1 cellular context compared by ENCODE assay signal in genomic region chr5:80227979-80228596, GRCh38.
TF ChIP-seq lines count a peak whose summit lies in the region.

No MANE protein-coding gene starts in this region.

TF ChIP-seq in WTC11, 78 proteins besides CTCF, POLR2A, EP300 and RAD21 (continued from another document):
- TF ChIP-seq, protein P1, sequence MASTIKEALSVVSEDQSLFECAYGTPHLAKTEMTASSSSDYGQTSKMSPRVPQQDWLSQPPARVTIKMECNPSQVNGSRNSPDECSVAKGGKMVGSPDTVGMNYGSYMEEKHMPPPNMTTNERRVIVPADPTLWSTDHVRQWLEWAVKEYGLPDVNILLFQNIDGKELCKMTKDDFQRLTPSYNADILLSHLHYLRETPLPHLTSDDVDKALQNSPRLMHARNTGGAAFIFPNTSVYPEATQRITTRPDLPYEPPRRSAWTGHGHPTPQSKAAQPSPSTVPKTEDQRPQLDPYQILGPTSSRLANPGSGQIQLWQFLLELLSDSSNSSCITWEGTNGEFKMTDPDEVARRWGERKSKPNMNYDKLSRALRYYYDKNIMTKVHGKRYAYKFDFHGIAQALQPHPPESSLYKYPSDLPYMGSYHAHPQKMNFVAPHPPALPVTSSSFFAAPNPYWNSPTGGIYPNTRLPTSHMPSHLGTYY (CRISPR knock-in tag; IDR thresholded peaks at IDR 0.05), result no peak
- TF ChIP-seq ZNF416 (CRISPR knock-in tag; IDR thresholded peaks at IDR 0.05) (no peak), HMGA2 (CRISPR knock-in tag; IDR thresholded peaks at IDR 0.05) (no peak), PREB (CRISPR knock-in tag; IDR thresholded peaks at IDR 0.05; ENCODE audit: borderline replicate concordance) (no peak), TEAD1 (CRISPR knock-in tag; IDR thresholded peaks at IDR 0.05) (no peak), NFE2L1 (CRISPR knock-in tag; IDR thresholded peaks at IDR 0.05) (no peak), FOXK1 (CRISPR knock-in tag; IDR thresholded peaks at IDR 0.05) (no peak), MLX (CRISPR knock-in tag; IDR thresholded peaks at IDR 0.05) (no peak)
- TF ChIP-seq, protein P2, sequence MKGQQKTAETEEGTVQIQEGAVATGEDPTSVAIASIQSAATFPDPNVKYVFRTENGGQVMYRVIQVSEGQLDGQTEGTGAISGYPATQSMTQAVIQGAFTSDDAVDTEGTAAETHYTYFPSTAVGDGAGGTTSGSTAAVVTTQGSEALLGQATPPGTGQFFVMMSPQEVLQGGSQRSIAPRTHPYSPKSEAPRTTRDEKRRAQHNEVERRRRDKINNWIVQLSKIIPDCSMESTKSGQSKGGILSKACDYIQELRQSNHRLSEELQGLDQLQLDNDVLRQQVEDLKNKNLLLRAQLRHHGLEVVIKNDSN (CRISPR knock-in tag; IDR thresholded peaks at IDR 0.05), result no peak
- TF ChIP-seq, protein P3, sequence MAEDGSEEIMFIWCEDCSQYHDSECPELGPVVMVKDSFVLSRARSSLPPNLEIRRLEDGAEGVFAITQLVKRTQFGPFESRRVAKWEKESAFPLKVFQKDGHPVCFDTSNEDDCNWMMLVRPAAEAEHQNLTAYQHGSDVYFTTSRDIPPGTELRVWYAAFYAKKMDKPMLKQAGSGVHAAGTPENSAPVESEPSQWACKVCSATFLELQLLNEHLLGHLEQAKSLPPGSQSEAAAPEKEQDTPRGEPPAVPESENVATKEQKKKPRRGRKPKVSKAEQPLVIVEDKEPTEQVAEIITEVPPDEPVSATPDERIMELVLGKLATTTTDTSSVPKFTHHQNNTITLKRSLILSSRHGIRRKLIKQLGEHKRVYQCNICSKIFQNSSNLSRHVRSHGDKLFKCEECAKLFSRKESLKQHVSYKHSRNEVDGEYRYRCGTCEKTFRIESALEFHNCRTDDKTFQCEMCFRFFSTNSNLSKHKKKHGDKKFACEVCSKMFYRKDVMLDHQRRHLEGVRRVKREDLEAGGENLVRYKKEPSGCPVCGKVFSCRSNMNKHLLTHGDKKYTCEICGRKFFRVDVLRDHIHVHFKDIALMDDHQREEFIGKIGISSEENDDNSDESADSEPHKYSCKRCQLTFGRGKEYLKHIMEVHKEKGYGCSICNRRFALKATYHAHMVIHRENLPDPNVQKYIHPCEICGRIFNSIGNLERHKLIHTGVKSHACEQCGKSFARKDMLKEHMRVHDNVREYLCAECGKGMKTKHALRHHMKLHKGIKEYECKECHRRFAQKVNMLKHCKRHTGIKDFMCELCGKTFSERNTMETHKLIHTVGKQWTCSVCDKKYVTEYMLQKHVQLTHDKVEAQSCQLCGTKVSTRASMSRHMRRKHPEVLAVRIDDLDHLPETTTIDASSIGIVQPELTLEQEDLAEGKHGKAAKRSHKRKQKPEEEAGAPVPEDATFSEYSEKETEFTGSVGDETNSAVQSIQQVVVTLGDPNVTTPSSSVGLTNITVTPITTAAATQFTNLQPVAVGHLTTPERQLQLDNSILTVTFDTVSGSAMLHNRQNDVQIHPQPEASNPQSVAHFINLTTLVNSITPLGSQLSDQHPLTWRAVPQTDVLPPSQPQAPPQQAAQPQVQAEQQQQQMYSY (CRISPR knock-in tag; IDR thresholded peaks at IDR 0.05), result no peak
